Comparison of ENCODE assay signal across 14 cellular contexts in the genomic region with DNA sequence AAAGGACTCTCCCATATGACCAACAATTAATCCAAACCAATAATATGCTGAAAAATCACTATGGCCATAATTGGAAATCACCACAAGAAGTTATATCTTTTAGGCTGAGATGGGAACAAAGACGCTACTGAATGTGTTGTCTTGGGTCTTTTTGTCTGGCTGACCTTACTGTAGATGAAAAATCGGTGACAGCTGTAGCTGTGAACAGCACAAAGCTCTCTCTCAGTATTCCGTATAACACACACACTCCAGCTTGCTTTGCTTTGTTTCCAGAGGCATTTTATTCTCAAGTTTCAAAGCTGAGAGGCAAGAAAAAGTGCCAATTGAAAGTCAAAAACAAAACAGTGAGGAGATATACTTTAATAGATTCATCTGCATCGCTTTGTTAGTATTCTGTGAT. TPM values are rescaled to one million over a fixed set of nuclear protein-coding genes. Genes with fewer than 3 reads are reported as not detected.
A peak's percentile ranks its signal among the peaks of the same experiment; 100 is the strongest.
DNase-seq lines count a peak whose midpoint lies in the region; ATAC-seq and TF ChIP-seq lines count a peak whose summit lies in the region.
"Had no signal": no experiment of that assay in that cellular context is flagged by ENCODE, and none has a peak within 500 bp of the region (broad histone marks: within the 10 kb centered on the region; RNA-seq: fewer than 3 reads in every experiment).

No MANE protein-coding gene starts in this region.

- H3K4me3 ChIP-seq in Panc1 (ENCODE audit: low read depth in 2 of 2, low read length in 2 of 2) (no peak overlapping the region), right atrium auricular region (no peak overlapping the region)
- H3K4me3 ChIP-seq: ascending aorta, prostate gland, suprapubic skin had no signal

- TF ChIP-seq CTCF in Panc1 (IDR thresholded peaks at IDR 0.05), result no peak
- no peak for TF ChIP-seq CTCF in glutamatergic neuron (IDR thresholded peaks at IDR 0.05; ENCODE audit: partially characterized antibody, unreplicated experiment)
- no peak for TF ChIP-seq CTCF in right atrium auricular region (IDR thresholded peaks at IDR 0.05)

- peaks cover 10% of the 10 kb centered on the region for H3K4me1 Mint-ChIP-seq in glutamatergic neuron (ENCODE audit: low read depth, unreplicated experiment)
- no peaks in the 10 kb centered on the region for H3K4me1 Mint-ChIP-seq in T-helper 2 cell treated with Interferon-gamma antibody and Interleukin-4, amounts not matched to agents 5 μg/mL and 100 μg/mL, for 36 hours (ENCODE audit: low read depth)

- DNase-seq in NAMALWA (ENCODE audit: low spot score) (peak; percentile 10), Panc1 (ENCODE audit: low read depth, low spot score) (no peak), glutamatergic neuron (no peak), retina (peak; percentile 27), NCI-H1105 (lab: John Stamatoyannopoulos, UW) (no peak), right atrium auricular region (ENCODE audit: low spot score) (no peak)
- DNase-seq in T-helper 2 cell treated with Interferon-gamma antibody and Interleukin-4, amounts not matched to agents 5 μg/mL and 100 μg/mL, for 36 hours (ENCODE audit: low spot score), result no peak
- DNase-seq: activated CD8-positive, alpha-beta T cell treated with anti-CD3 and anti-CD28 coated beads, Interleukin-2, amount 10 ng/mL, durations not matched to agents 7 days and 5 days; activated effector memory CD4-positive, alpha-beta T cell treated with Interleukin-2 at 50 U/mL for 16 hours; Kasumi-1; NCI-H2081 treated with DMSO at 0.1 percent for 48 hours had no signal

- H3K36me3 ChIP-seq in Panc1 (ENCODE audit: control insufficient read depth, insufficient read depth, low read length) (no peaks in the 10 kb centered on the region), right atrium auricular region (no peaks in the 10 kb centered on the region)
- H3K36me3 ChIP-seq: ascending aorta, prostate gland, suprapubic skin had no signal

- peak overlapping the region; percentile 66; the same call in 1 of the 2 replicates for H3K27ac ChIP-seq in Panc1 (ENCODE audit: low read length)
- no peak overlapping the region for H3K27ac ChIP-seq in right atrium auricular region
- H3K27ac ChIP-seq: ascending aorta, suprapubic skin had no signal

- POLR2A ChIA-PET in Panc1 (lab: Charles Lee), result no interaction called here

- CTCF ChIA-PET in Panc1 (lab: Charles Lee), result no interaction called here

- H3K36me3 Mint-ChIP-seq in glutamatergic neuron (ENCODE audit: unreplicated experiment), result no peaks in the 10 kb centered on the region
- H3K36me3 Mint-ChIP-seq in T-helper 2 cell treated with Interferon-gamma antibody and Interleukin-4, amounts not matched to agents 5 μg/mL and 100 μg/mL, for 36 hours (ENCODE audit: low read depth), result no peaks in the 10 kb centered on the region

- H3K27me3 Mint-ChIP-seq in glutamatergic neuron (ENCODE audit: unreplicated experiment), result no peaks in the 10 kb centered on the region
- H3K27me3 Mint-ChIP-seq in T-helper 2 cell treated with Interferon-gamma antibody and Interleukin-4, amounts not matched to agents 5 μg/mL and 100 μg/mL, for 36 hours (ENCODE audit: low read depth), result peaks cover 10% of the 10 kb centered on the region

- peak overlapping the region; percentile 52 for H3K27ac Mint-ChIP-seq in glutamatergic neuron (ENCODE audit: unreplicated experiment)
- no peak overlapping the region for H3K27ac Mint-ChIP-seq in T-helper 2 cell treated with Interferon-gamma antibody and Interleukin-4, amounts not matched to agents 5 μg/mL and 100 μg/mL, for 36 hours
- H3K27ac Mint-ChIP-seq: activated CD8-positive, alpha-beta T cell treated with anti-CD3 and anti-CD28 coated beads, Interleukin-2, amount 10 ng/mL, durations not matched to agents 7 days and 5 days had no signal

- H3K4me1 ChIP-seq in Panc1 (ENCODE audit: control insufficient read depth, insufficient read depth, low read length), result peaks cover 9% of the 10 kb centered on the region; the same call in 1 of the 2 replicates
- peaks cover 0 to 3% of the 10 kb centered on the region in 2 donors for H3K4me1 ChIP-seq in right atrium auricular region
- H3K4me1 ChIP-seq: ascending aorta had no signal

- no peak for ATAC-seq in Panc1
- ATAC-seq: activated CD8-positive, alpha-beta T cell treated with anti-CD3 and anti-CD28 coated beads, Interleukin-2, amount 10 ng/mL, durations not matched to agents 7 days and 5 days had no signal

- intact Hi-C loops in Panc1 (cut with micrococcal nuclease; ENCODE audit: unreplicated experiment), result no loop called here

- H3K27me3 ChIP-seq in Panc1 (ENCODE audit: control insufficient read depth, insufficient read depth, low read length) (no peaks in the 10 kb centered on the region), right atrium auricular region (no peaks in the 10 kb centered on the region)
- H3K27me3 ChIP-seq: ascending aorta, suprapubic skin had no signal

- BruUV-seq in Panc1 (replicated peaks; lab: Mats Ljungman, UMichigan), result no TSS peak

- H3K9me3 ChIP-seq in Panc1 (ENCODE audit: control insufficient read depth, insufficient read depth, low read depth, low read length), result no peaks in the 10 kb centered on the region
- no peaks in the 10 kb centered on the region for H3K9me3 ChIP-seq in right atrium auricular region
- H3K9me3 ChIP-seq: ascending aorta, prostate gland, suprapubic skin had no signal

- H3K4me3 Mint-ChIP-seq in glutamatergic neuron (ENCODE audit: unreplicated experiment), result no peak overlapping the region
- no peak overlapping the region for H3K4me3 Mint-ChIP-seq in T-helper 2 cell treated with Interferon-gamma antibody and Interleukin-4, amounts not matched to agents 5 μg/mL and 100 μg/mL, for 36 hours
- H3K4me3 Mint-ChIP-seq: activated CD8-positive, alpha-beta T cell treated with anti-CD3 and anti-CD28 coated beads, Interleukin-2, amount 10 ng/mL, durations not matched to agents 7 days and 5 days had no signal

- no peaks in the 10 kb centered on the region for H3K9me3 Mint-ChIP-seq in glutamatergic neuron (ENCODE audit: unreplicated experiment)
- H3K9me3 Mint-ChIP-seq in T-helper 2 cell treated with Interferon-gamma antibody and Interleukin-4, amounts not matched to agents 5 μg/mL and 100 μg/mL, for 36 hours, result no peaks in the 10 kb centered on the region

- in situ Hi-C loops in Panc1 (cut with HindIII; ENCODE audit: low pct_unique_long_range_greater_than_20kb, low sequenced_read_pairs), result no loop called here

RNA-seq across cellular contexts. Expression of a gene that starts 39.6 kb away (rescaled TPM):
- total RNA-seq in Panc1 (2021; ENCODE audit: unreplicated experiment), result 4.0 TPM
- 2.7 TPM for polyA plus RNA-seq in Panc1 (2012; ENCODE audit: insufficient read length)
- total RNA-seq in glutamatergic neuron (ENCODE audit: unreplicated experiment), result not detected
- under 1 TPM in 1 of 2 donors, not detected in 1; 0.35 TPM for total RNA-seq in right atrium auricular region
- total RNA-seq: activated CD8-positive, alpha-beta T cell treated with anti-CD3 and anti-CD28 coated beads, Interleukin-2, amount 10 ng/mL, durations not matched to agents 7 days and 5 days; ascending aorta; suprapubic skin had no signal

Comparison
In these comparisons a context has a peak if more than half of its experiments do, and no peak if none do; other contexts are left out.
1. DNase-seq: peak in NAMALWA (single experiment) and retina (single experiment); none in Panc1 (single experiment), glutamatergic neuron (single experiment), NCI-H1105 (single experiment), T-helper 2 cell treated with Interferon-gamma antibody and Interleukin-4, amounts not matched to agents 5 μg/mL and 100 μg/mL, for 36 hours (single experiment) and right atrium auricular region (single experiment).